In genomic region chr11:59626969-59627368, GRCh38 we compare ENCODE assay signal across 1 cellular context.
TF ChIP-seq lines count a peak whose summit lies in the region.

No MANE protein-coding gene starts in this region.

TF ChIP-seq in HepG2, 621 proteins besides CTCF, POLR2A, EP300 and RAD21:
- TF ChIP-seq TEAD3 (CRISPR knock-in tag; optimal IDR thresholded peaks at IDR 0.05; ENCODE audit: borderline replicate concordance), result peak; percentile 19
